ENCODE assay signal across 17 cellular contexts in genomic region chr1:58440696-58441095, GRCh38.
DNase-seq lines count a peak whose midpoint lies in the region; ATAC-seq and TF ChIP-seq lines count a peak whose summit lies in the region.
"Had no signal": no experiment of that assay in that cellular context is flagged by ENCODE, and none has a peak within 500 bp of the region (broad histone marks: within the 10 kb centered on the region; RNA-seq: fewer than 3 reads in every experiment).

No MANE protein-coding gene starts in this region.

- H3K4me1 ChIP-seq in left lung = no peaks in the 10 kb centered on the region

- H3K9me3 ChIP-seq in WERI-Rb-1 (ENCODE audit: severe bottlenecking) (no peaks in the 10 kb centered on the region), left lung (no peaks in the 10 kb centered on the region)
- H3K9me3 ChIP-seq: BLaER1 treated with 17β-estradiol and CSF1 and Interleukin-3, amounts not matched to agents 10 nM and 100 nM had no signal

- no peak for ATAC-seq in left lung
- ATAC-seq: CD8-positive, alpha-beta T cell; HCT116 had no signal

- H3K27me3 ChIP-seq in WERI-Rb-1 (ENCODE audit: insufficient read depth, low read depth, severe bottlenecking) (no peaks in the 10 kb centered on the region), left lung (no peaks in the 10 kb centered on the region)
- H3K27me3 ChIP-seq: BLaER1 treated with 17β-estradiol and CSF1 and Interleukin-3, amounts not matched to agents 10 nM and 100 nM had no signal

- POLR2A ChIA-PET in RWPE1 (lab: Yijun Ruan, JAX; ENCODE audit: low non-redundant PET) = no interaction called here

- no peak for TF ChIP-seq CTCF in WERI-Rb-1 (IDR thresholded peaks at IDR 0.05; ENCODE audit: low read depth, low read length)
- TF ChIP-seq CTCF in left lung (IDR thresholded peaks at IDR 0.05) = no peak
- TF ChIP-seq CTCF in RWPE1 (conservative IDR thresholded peaks at IDR 0.05; ENCODE audit: low read depth) = no peak

- intact Hi-C loops in left lung (cut with DNase I) = no loop called here

- DNase-seq in M059J (ENCODE audit: low read depth) = peak; percentile 62
- no peak for DNase-seq in WERI-Rb-1
- DNase-seq in glomerular visceral epithelial cell (ENCODE audit: extremely low spot score) = peak; percentile 21
- DNase-seq in renal cortical epithelial cell (ENCODE audit: low read depth) = peak; percentile 65
- DNase-seq in midbrain (lab: John Stamatoyannopoulos, UW) = no peak
- DNase-seq in left lung = no peak
- no peak for DNase-seq in RWPE1 (ENCODE audit: low spot score)
- DNase-seq: 8988T; Calu3; CD8-positive, alpha-beta T cell; DMS79 treated with DMSO at 0.1 percent for 48 hours; GF-D8; GOT3; H7; HFFc6 had no signal

- no peaks in the 10 kb centered on the region for H3K36me3 ChIP-seq in WERI-Rb-1
- H3K36me3 ChIP-seq in left lung = no peaks in the 10 kb centered on the region
- H3K36me3 ChIP-seq: BLaER1 treated with 17β-estradiol and CSF1 and Interleukin-3, amounts not matched to agents 10 nM and 100 nM had no signal

- H3K27ac ChIP-seq in WERI-Rb-1 (peak overlapping the region; percentile 77), left lung (no peak overlapping the region), RWPE1 (no peak overlapping the region)
- H3K27ac ChIP-seq: BLaER1 treated with 17β-estradiol and CSF1 and Interleukin-3, amounts not matched to agents 10 nM and 100 nM had no signal

- CTCF ChIA-PET in RWPE1 (lab: Yijun Ruan, JAX) = interaction anchor here (0.6 kb wide), 1 partner anchor 102 kb away, joined by 5 read pairs; no protein-coding TSS in a partner anchor

- no peak overlapping the region for H3K4me3 ChIP-seq in WERI-Rb-1 (ENCODE audit: low read depth, low read length)
- H3K4me3 ChIP-seq in left lung = no peak overlapping the region
- H3K4me3 ChIP-seq: BLaER1 treated with 17β-estradiol and CSF1 and Interleukin-3, amounts not matched to agents 10 nM and 100 nM had no signal

Comparison
In these comparisons a context has a peak if more than half of its experiments do, and no peak if none do; other contexts are left out.
1. DNase-seq: peak in M059J (single experiment), glomerular visceral epithelial cell (single experiment) and renal cortical epithelial cell (single experiment); none in WERI-Rb-1 (single experiment), midbrain (single experiment), left lung (0 of 2) and RWPE1 (single experiment).